Comparison of ENCODE assay signal across 12 cellular contexts in the genomic region with DNA sequence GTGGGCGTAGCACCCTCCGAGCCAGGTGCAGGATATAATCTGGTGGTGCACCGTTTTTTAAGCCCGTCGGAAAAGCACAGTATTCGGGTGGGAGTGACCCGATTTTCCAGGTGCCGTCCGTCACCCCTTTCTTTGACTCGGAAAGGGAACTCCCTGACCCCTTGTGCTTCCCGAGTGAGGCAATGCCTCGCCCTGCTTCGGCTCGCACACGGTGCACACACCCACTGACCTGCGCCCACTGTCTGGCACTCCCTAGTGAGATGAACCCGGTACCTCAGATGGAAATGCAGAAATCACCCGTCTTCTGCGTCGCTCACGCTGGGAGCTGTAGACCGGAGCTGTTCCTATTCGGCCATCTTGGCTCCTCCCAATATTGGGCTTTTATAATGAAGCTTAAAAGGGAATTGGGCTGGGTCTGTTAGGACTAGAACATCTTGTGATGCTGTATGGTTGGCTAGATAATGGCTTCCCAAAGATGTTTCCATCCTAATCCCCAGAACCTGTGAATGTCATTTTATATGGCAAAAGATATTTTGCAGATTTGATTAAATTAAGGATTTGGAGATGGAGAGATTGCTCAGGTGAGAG. TPM values are rescaled to one million over a fixed set of nuclear protein-coding genes. Genes with fewer than 3 reads are reported as not detected.
"Had no signal": no experiment of that assay in that cellular context is flagged by ENCODE, and none has a peak within 500 bp of the region (broad histone marks: within the 10 kb centered on the region; RNA-seq: fewer than 3 reads in every experiment).

No MANE protein-coding gene starts in this region.

RNA-seq across cellular contexts. Expression of a gene that starts 30.5 kb away (rescaled TPM):
- total RNA-seq: activated CD4-positive, alpha-beta T cell treated with anti-CD3 and anti-CD28 coated beads, Interleukin-2, amount 10 ng/mL, durations not matched to agents 7 days and 5 days; activated CD8-positive, alpha-beta T cell treated with anti-CD3 and anti-CD28 coated beads, Interleukin-2, amount 10 ng/mL, durations not matched to agents 7 days and 5 days; bronchial epithelial cell; esophagus squamous epithelium; gastrocnemius medialis; left ventricle myocardium inferior; lung microvascular endothelial cell; naive thymus-derived CD4-positive, alpha-beta T cell; omental fat pad; right lobe of liver; thyroid gland; upper lobe of right lung had no signal
